ENCODE assay signal across 28 cellular contexts in genomic region chr17:7097940-7098339, GRCh38. TPM values are rescaled to one million over a fixed set of nuclear protein-coding genes. Genes with fewer than 3 reads are reported as not detected.
A peak's percentile ranks its signal among the peaks of the same experiment; 100 is the strongest.
DNase-seq lines count a peak whose midpoint lies in the region; ATAC-seq, FAIRE-seq and TF ChIP-seq lines count a peak whose summit lies in the region.
"Had no signal": no experiment of that assay in that cellular context is flagged by ENCODE, and none has a peak within 500 bp of the region (broad histone marks: within the 10 kb centered on the region; RNA-seq: fewer than 3 reads in every experiment).

No MANE protein-coding gene starts in this region.

- peak overlapping the region; percentile 12; the same call in 1 of the 3 replicates for H3K4me2 ChIP-seq in A549
- H3K4me2 ChIP-seq: SK-N-SH had no signal

- no peak overlapping the region for H3K4me3 Mint-ChIP-seq in HFFc6
- H3K4me3 Mint-ChIP-seq: CD4-positive, alpha-beta memory T cell; T-helper 1 cell treated with Interleukin-12 subunit alpha and Interleukin-12 subunit beta and Interleukin-4 antibody, amounts not matched to agents 30 μg/mL and 1 μg/mL, for 36 hours had no signal

- CTCF ChIA-PET in A549 (lab: Yijun Ruan, JAX): interaction anchor here (1.3 to 1.6 kb wide), 5 partner anchors 14 to 79 kb away, joined by 3 to 8 read pairs (median 5); no protein-coding TSS in a partner anchor

- H3K27ac Mint-ChIP-seq in HFFc6: no peak overlapping the region
- H3K27ac Mint-ChIP-seq: CD4-positive, alpha-beta memory T cell; T-helper 1 cell treated with Interleukin-12 subunit alpha and Interleukin-12 subunit beta and Interleukin-4 antibody, amounts not matched to agents 30 μg/mL and 1 μg/mL, for 36 hours had no signal

- peaks cover 33% of the 10 kb centered on the region for H3K27me3 Mint-ChIP-seq in HFFc6 (ENCODE audit: insufficient read depth)

- 40% methylated on average over 5 of the region's 5 CpGs for WGBS in A549 (ENCODE audit: missing lambda C conversion rate)

- TF ChIP-seq EP300 in A549 (IDR thresholded peaks at IDR 0.05): no peak

- no peak for TF ChIP-seq RAD21 in A549 (conservative IDR thresholded peaks at IDR 0.05 in 1 of 2, IDR thresholded peaks at IDR 0.05 in 1 of 2)

- H3K4me1 ChIP-seq in A549: peaks cover 6% of the 10 kb centered on the region
- no peaks in the 10 kb centered on the region for H3K4me1 ChIP-seq in Peyer's patch

- no peak for ATAC-seq in A549

- H3K36me3 Mint-ChIP-seq in HFFc6 (ENCODE audit: low read depth): no peaks in the 10 kb centered on the region

- POLR2A ChIA-PET in A549 (lab: Yijun Ruan, JAX): no interaction called here

- no peaks in the 10 kb centered on the region for H3K4me1 Mint-ChIP-seq in HFFc6 (ENCODE audit: low read depth)

- no peaks in the 10 kb centered on the region for H3K27me3 ChIP-seq in Peyer's patch

- H3K4me3 ChIP-seq in A549 (no peak overlapping the region), fibroblast of the aortic adventitia (ENCODE audit: low read depth, low read length) (no peak overlapping the region), Peyer's patch (no peak overlapping the region)
- H3K4me3 ChIP-seq: BLaER1 treated with 17β-estradiol and CSF1 and Interleukin-3, amounts not matched to agents 10 nM and 100 nM had no signal

- TF ChIP-seq CTCF in A549 (IDR thresholded peaks at IDR 0.05) (no peak), HFFc6 (IDR thresholded peaks at IDR 0.05) (no peak), fibroblast of the aortic adventitia (IDR thresholded peaks at IDR 0.05; ENCODE audit: insufficient read depth, low read length) (no peak), Peyer's patch (IDR thresholded peaks at IDR 0.05) (no peak)

- TF ChIP-seq POLR2A in A549 (IDR thresholded peaks at IDR 0.05; ENCODE audit: low read length): no peak
- TF ChIP-seq POLR2A in Peyer's patch (IDR thresholded peaks at IDR 0.05): no peak

- no peak for DNase-seq in A549 (ENCODE audit: low read depth in 1 of 2, low spot score in 1 of 2)
- DNase-seq in HFFc6: peak; percentile 3
- peak; percentile 58 for DNase-seq in amniotic epithelial cell (ENCODE audit: low read depth)
- peak; percentile 24 for DNase-seq in fibroblast of the aortic adventitia (ENCODE audit: low read depth)
- DNase-seq in Peyer's patch: no peak
- no peak for DNase-seq in NCI-H526 treated with DMSO at 0.1 percent for 48 hours (lab: John Stamatoyannopoulos, UW)
- no peak for DNase-seq in NCI-H526 (lab: John Stamatoyannopoulos, UW)
- no peak for DNase-seq in NCI-H510A treated with DMSO at 0.1 percent for 48 hours (lab: John Stamatoyannopoulos, UW)
- DNase-seq: 8988T; CD4-positive, alpha-beta memory T cell; COR-L47; DMS53; Karpas-422; NCI-H1105 treated with DMSO at 0.1 percent for 48 hours; NCI-H146; NCI-H1930; NCI-H2107; NCI-H446; NCI-H69; SIG-M5; SK-N-SH; SW 1271 had no signal

- FAIRE-seq in A549 (lab: Jason Lieb, UNC): no peak
- FAIRE-seq: H54, RCC 7860 had no signal

- H3K36me3 ChIP-seq in Peyer's patch: no peaks in the 10 kb centered on the region

- H3K9me3 ChIP-seq in A549 (no peaks in the 10 kb centered on the region), Peyer's patch (no peaks in the 10 kb centered on the region)
- H3K9me3 ChIP-seq: SK-N-SH had no signal

- H3K27ac ChIP-seq in A549 (no peak overlapping the region), Peyer's patch (no peak overlapping the region)
- H3K27ac ChIP-seq: BLaER1 treated with 17β-estradiol and CSF1 and Interleukin-3, amounts not matched to agents 10 nM and 100 nM had no signal

- H3K9me3 Mint-ChIP-seq in HFFc6: no peaks in the 10 kb centered on the region
- H3K9me3 Mint-ChIP-seq: CD4-positive, alpha-beta memory T cell; T-helper 1 cell treated with Interleukin-12 subunit alpha and Interleukin-12 subunit beta and Interleukin-4 antibody, amounts not matched to agents 30 μg/mL and 1 μg/mL, for 36 hours had no signal

TF ChIP-seq in A549, 52 proteins besides CTCF, POLR2A, EP300 and RAD21:
- peak; percentile 38 to 50; a peak in 2 of 4 replicates for TF ChIP-seq CEBPB (IDR thresholded peaks at IDR 0.05)
- no peak for TF ChIP-seq USF2 (IDR thresholded peaks at IDR 0.05)
- TF ChIP-seq HEYL (CRISPR knock-in tag; IDR thresholded peaks at IDR 0.05): no peak
- TF ChIP-seq HOXB5 (CRISPR knock-in tag; IDR thresholded peaks at IDR 0.05): no peak
- TF ChIP-seq MAFK (IDR thresholded peaks at IDR 0.05; ENCODE audit: partially characterized antibody): peak; percentile 63
- no peak for TF ChIP-seq MYC (IDR thresholded peaks at IDR 0.05; ENCODE audit: borderline replicate concordance, low read length)

RNA-seq across cellular contexts. Expression of gene ASGR2, which starts 16.7 kb away (rescaled TPM):
- 0.25 and 0.34 TPM in 2 replicates for polyA plus RNA-seq in A549 (2011; rRNA removed)
- 0.10 and 0.11 TPM in 2 replicates for polyA plus RNA-seq in A549 (2012; cell fraction: cytosol; rRNA removed)
- 0.06 and 0.31 TPM in 2 replicates for polyA plus RNA-seq in A549 (2012; cell fraction: nucleus; rRNA removed)
- polyA plus RNA-seq in A549 (2017; fragmentation: RNase III; extraction: RNeasy Plus Mini Kit Qiagen cat#74134 plus additional on column Dnase treatment): 0.06 TPM in 1 of 3 replicates, not detected in the others
- not detected in 2 replicates for polyA minus RNA-seq in A549 (2011; rRNA and poly(A)+ RNA removed)
- not detected for total RNA-seq in HFFc6 (2021; fragmentation: NEBNext Ultra II Directional; extraction: Animal tissue kit (Norgen Biotek cat#: 25700))
- not detected in 2 replicates for total RNA-seq in fibroblast of the aortic adventitia (ENCODE audit: low replicate concordance)
- total RNA-seq in Peyer's patch: not detected
- total RNA-seq: CD4-positive, alpha-beta memory T cell; Daoy; G401 had no signal
- polyA plus RNA-seq: CD4-positive, alpha-beta memory T cell; SK-N-SH had no signal

RNA-seq across cellular contexts. Expression of gene CLEC10A, which starts 17.9 kb away (rescaled TPM):
- polyA plus RNA-seq in A549 (2011; rRNA removed) (not detected in 2 replicates), A549 (2017; fragmentation: RNase III; extraction: RNeasy Plus Mini Kit Qiagen cat#74134 plus additional on column Dnase treatment) (not detected in 3 replicates)
- polyA plus RNA-seq in A549 (2012; cell fraction: cytosol; rRNA removed): not detected in 2 replicates
- not detected in 2 replicates for polyA plus RNA-seq in A549 (2012; cell fraction: nucleus; rRNA removed)
- not detected in 2 replicates for polyA minus RNA-seq in A549 (2011; rRNA and poly(A)+ RNA removed)
- not detected for total RNA-seq in HFFc6 (2021; fragmentation: NEBNext Ultra II Directional; extraction: Animal tissue kit (Norgen Biotek cat#: 25700))
- total RNA-seq in fibroblast of the aortic adventitia (ENCODE audit: low replicate concordance) (not detected in 2 replicates), Peyer's patch (1 to 10 TPM; 1.8 to 9.9 (median 5.6) TPM)
- total RNA-seq: Daoy, G401 had no signal
- polyA plus RNA-seq: CD4-positive, alpha-beta memory T cell; SK-N-SH had no signal

RNA-seq across cellular contexts. Expression of gene SLC16A11, which starts 54.0 kb away (rescaled TPM):
- polyA plus RNA-seq in A549 (2011; rRNA removed) (not detected in 2 replicates), A549 (2017; fragmentation: RNase III; extraction: RNeasy Plus Mini Kit Qiagen cat#74134 plus additional on column Dnase treatment) (not detected in 3 replicates)
- polyA plus RNA-seq in A549 (2012; cell fraction: cytosol; rRNA removed): not detected in 2 replicates
- 0.08 TPM in 1 of 2 replicates, not detected in the other for polyA plus RNA-seq in A549 (2012; cell fraction: nucleus; rRNA removed)
- polyA minus RNA-seq in A549 (2011; rRNA and poly(A)+ RNA removed): not detected in 2 replicates
- total RNA-seq in HFFc6 (2021; fragmentation: NEBNext Ultra II Directional; extraction: Animal tissue kit (Norgen Biotek cat#: 25700)): not detected
- total RNA-seq in fibroblast of the aortic adventitia (ENCODE audit: low replicate concordance) (0.27 and 2.4 TPM in 2 replicates), Peyer's patch (1 to 10 TPM in 1 of 4 donors, under 1 TPM in 1, not detected in 2; 0.94 to 1.1 TPM)
- total RNA-seq: Daoy, G401 had no signal

Comparison
In these comparisons a context has a peak if more than half of its experiments do, and no peak if none do; other contexts are left out.
1. DNase-seq: peak in HFFc6 (single experiment), amniotic epithelial cell (single experiment) and fibroblast of the aortic adventitia (single experiment); none in A549 (0 of 2), Peyer's patch (0 of 3), NCI-H526 treated with DMSO at 0.1 percent for 48 hours (single experiment), NCI-H526 (0 of 2) and NCI-H510A treated with DMSO at 0.1 percent for 48 hours (single experiment).